Comparison of ENCODE assay signal across 8 cellular contexts in the genomic region with DNA sequence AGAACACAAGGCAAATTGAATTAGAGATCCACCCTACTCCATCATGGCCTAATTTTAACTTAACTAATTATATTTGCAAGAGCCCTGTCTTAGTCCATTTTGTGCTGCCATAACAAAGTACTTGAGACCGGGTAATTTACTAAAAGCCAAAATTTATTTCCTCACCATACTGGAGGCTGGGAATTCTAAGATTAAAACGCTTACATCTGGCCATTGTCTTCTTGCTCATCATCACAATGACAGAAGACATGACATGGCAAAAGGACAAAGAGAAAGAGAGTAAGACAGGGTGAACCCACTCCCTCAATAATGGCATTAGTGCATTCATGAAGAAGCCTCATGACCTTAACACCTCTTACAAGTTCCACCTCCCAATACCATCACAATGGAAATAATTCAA.
"Had no signal": no experiment of that assay in that cellular context is flagged by ENCODE, and none has a peak within 500 bp of the region (broad histone marks: within the 10 kb centered on the region; RNA-seq: fewer than 3 reads in every experiment).

No MANE protein-coding gene starts in this region.

- FAIRE-seq: G401.6, GM12878, GM12891, GM12892, GM18507, GM19239 had no signal

- ATAC-seq: GM12878 had no signal

- DNase-seq: GDM1, GF-D8 had no signal

- H3K4me3 ChIP-seq: GM12878 had no signal
